In genomic region chr5:145847499-145848497, GRCh38 we compare ENCODE assay signal across 17 cellular contexts. TPM values are rescaled to one million over a fixed set of nuclear protein-coding genes. Genes with fewer than 3 reads are reported as not detected.
A peak's percentile ranks its signal among the peaks of the same experiment; 100 is the strongest.
DNase-seq lines count a peak whose midpoint lies in the region; ATAC-seq and TF ChIP-seq lines count a peak whose summit lies in the region.
"Had no signal": no experiment of that assay in that cellular context is flagged by ENCODE, and none has a peak within 500 bp of the region (broad histone marks: within the 10 kb centered on the region; RNA-seq: fewer than 3 reads in every experiment).

No MANE protein-coding gene starts in this region.

- H3K36me3 ChIP-seq in PC-3 (ENCODE audit: low read depth, low read length), result no peaks in the 10 kb centered on the region

- H3K27ac ChIP-seq in PC-3 (ENCODE audit: low read length) (no peak overlapping the region), epithelial cell of prostate (peak overlapping the region; percentile 34)
- H3K27ac ChIP-seq: body of pancreas had no signal

- TF ChIP-seq CTCF in PC-3 (conservative IDR thresholded peaks at IDR 0.05; ENCODE audit: low read depth, low read length) (no peak), Calu3 (IDR thresholded peaks at IDR 0.05; ENCODE audit: unreplicated experiment) (no peak)

- no peaks in the 10 kb centered on the region for H3K27me3 Mint-ChIP-seq in Calu3 (ENCODE audit: unreplicated experiment)
- H3K27me3 Mint-ChIP-seq: stimulated activated naive CD8-positive, alpha-beta T cell treated with anti-CD3 and anti-CD28 coated beads, Interleukin-15, amount 100 ng/mL, for 72 hours had no signal

- no peak overlapping the region; the same call in 1 of the 2 replicates for H3K4me2 ChIP-seq in PC-3 (ENCODE audit: low read length)

- no peaks in the 10 kb centered on the region for H3K79me2 ChIP-seq in PC-3 (ENCODE audit: low read length)

- no peaks in the 10 kb centered on the region for H3K9me3 ChIP-seq in PC-3 (ENCODE audit: low read length)
- H3K9me3 ChIP-seq: body of pancreas had no signal

- no peak overlapping the region for H3K4me3 ChIP-seq in PC-3 (ENCODE audit: low read length)
- no peak overlapping the region for H3K4me3 ChIP-seq in skeletal muscle cell (ENCODE audit: low read depth, low read length)
- H3K4me3 ChIP-seq: body of pancreas had no signal

- no peaks in the 10 kb centered on the region for H3F3A ChIP-seq in PC-3 (ENCODE audit: low read length, unreplicated experiment)

- POLR2A ChIA-PET in PC-3 (lab: Charles Lee; ENCODE audit: unreplicated experiment), result no interaction called here

- H4K20me1 ChIP-seq in PC-3 (ENCODE audit: low read length), result no peaks in the 10 kb centered on the region

- CTCF ChIA-PET in PC-3 (lab: Charles Lee), result no interaction called here
- CTCF ChIA-PET in Calu3 (lab: Charles Lee), result interaction anchor here (1.3 kb wide), 1 partner anchor 17 kb away, joined by 3 read pairs; no protein-coding TSS in a partner anchor

- no peaks in the 10 kb centered on the region for H3K9me2 ChIP-seq in PC-3 (replicated peaks; ENCODE audit: low read length)

- ATAC-seq in PC-3 (peak; percentile 87), GM21825 (IDR thresholded peaks at IDR 0.05; ENCODE audit: unreplicated experiment) (no peak)
- ATAC-seq: body of pancreas; stimulated activated naive CD8-positive, alpha-beta T cell treated with anti-CD3 and anti-CD28 coated beads, Interleukin-15, amount 100 ng/mL, for 72 hours had no signal

- H3K27me3 ChIP-seq in PC-3 (ENCODE audit: low read length), result no peaks in the 10 kb centered on the region
- H3K27me3 ChIP-seq: body of pancreas had no signal

- DNase-seq in GM04503 (ENCODE audit: low read depth) (peak; percentile 51), PC-3 (peak; percentile 72), epithelial cell of prostate (ENCODE audit: low read depth, low spot score) (peak; percentile 68), skeletal muscle cell (ENCODE audit: low read depth) (peak; percentile 64), Calu3 (no peak), NCI-H774 (lab: John Stamatoyannopoulos, UW) (no peak)
- no peak for DNase-seq in stimulated activated naive CD4-positive, alpha-beta T cell treated with Interleukin-2 at 50 U/mL for 16 hours (lab: John Stamatoyannopoulos, UW)
- DNase-seq: activated CD4-positive, alpha-beta T cell treated with anti-CD3 and anti-CD28 coated beads for 1 hour; activated T-cell treated with anti-CD3 and anti-CD28 coated beads, Interleukin-2, amount 50 U/mL, for 1 hour; body of pancreas; CD4-positive, alpha-beta memory T cell; posterior cingulate gyrus; stimulated activated CD4-positive, alpha-beta T cell treated with anti-CD3 and anti-CD28 coated beads, Interleukin-4, amount 100 ng/mL, for 24 hours; stimulated activated naive CD8-positive, alpha-beta T cell treated with anti-CD3 and anti-CD28 coated beads, Interleukin-15, amount 100 ng/mL, for 72 hours; T-helper 1 cell had no signal

- peaks cover 9% of the 10 kb centered on the region for H3K4me1 Mint-ChIP-seq in Calu3 (ENCODE audit: low read depth, unreplicated experiment)
- H3K4me1 Mint-ChIP-seq: CD4-positive, alpha-beta memory T cell; mesothelial cell of epicardium; stimulated activated naive CD8-positive, alpha-beta T cell treated with anti-CD3 and anti-CD28 coated beads, Interleukin-15, amount 100 ng/mL, for 72 hours had no signal

- no peak overlapping the region for H3K4me3 Mint-ChIP-seq in Calu3 (ENCODE audit: low read depth, unreplicated experiment)
- H3K4me3 Mint-ChIP-seq: CD4-positive, alpha-beta memory T cell; mesothelial cell of epicardium; stimulated activated naive CD8-positive, alpha-beta T cell treated with anti-CD3 and anti-CD28 coated beads, Interleukin-15, amount 100 ng/mL, for 72 hours had no signal

- no peaks in the 10 kb centered on the region for H3K36me3 Mint-ChIP-seq in Calu3 (ENCODE audit: insufficient read depth, unreplicated experiment)
- H3K36me3 Mint-ChIP-seq: CD4-positive, alpha-beta memory T cell; mesothelial cell of epicardium had no signal

- BruUV-seq in PC-3 (replicated peaks; lab: Mats Ljungman, UMichigan) (no TSS peak), Calu3 (replicated peaks; lab: Mats Ljungman, UMichigan) (no TSS peak)

- intact Hi-C loops in PC-3 (cut with micrococcal nuclease) (no loop called here), Calu3 (cut with micrococcal nuclease; ENCODE audit: unreplicated experiment) (no loop called here)

- H3K27ac Mint-ChIP-seq in Calu3 (ENCODE audit: unreplicated experiment), result no peak overlapping the region
- H3K27ac Mint-ChIP-seq: CD4-positive, alpha-beta memory T cell; mesothelial cell of epicardium had no signal

- H3K9ac ChIP-seq in PC-3 (ENCODE audit: low read length), result no peak overlapping the region

- H2AFZ ChIP-seq in PC-3 (ENCODE audit: low read length), result no peak overlapping the region

- H3K9me3 Mint-ChIP-seq in Calu3 (ENCODE audit: low read depth, unreplicated experiment), result peaks cover 2% of the 10 kb centered on the region
- H3K9me3 Mint-ChIP-seq: mesothelial cell of epicardium; stimulated activated naive CD8-positive, alpha-beta T cell treated with anti-CD3 and anti-CD28 coated beads, Interleukin-15, amount 100 ng/mL, for 72 hours had no signal

- peaks cover 24% of the 10 kb centered on the region for H3K4me1 ChIP-seq in PC-3 (ENCODE audit: insufficient read depth, low read length)

RNA-seq across cellular contexts. Expression of gene PRELID2, which starts 12.7 kb away (rescaled TPM):
- 23.7 and 33.2 TPM in 2 replicates for total RNA-seq in PC-3 (2014; rRNA removed)
- total RNA-seq in Calu3 (2022), result 33.2 and 33.4 TPM in 2 replicates

RNA-seq across cellular contexts. Expression of gene GRXCR2, which starts 25.0 kb away (rescaled TPM):
- total RNA-seq in PC-3 (2014; rRNA removed), result not detected in 2 replicates
- not detected in 2 replicates for total RNA-seq in Calu3 (2022)
- total RNA-seq: body of pancreas; CD4-positive, alpha-beta memory T cell; mesothelial cell of epicardium had no signal

Comparison
In these comparisons a context has a peak if more than half of its experiments do, and no peak if none do; other contexts are left out.
1. DNase-seq: peak in GM04503 (single experiment), PC-3 (single experiment), epithelial cell of prostate (single experiment) and skeletal muscle cell (single experiment); none in Calu3 (single experiment), NCI-H774 (single experiment) and stimulated activated naive CD4-positive, alpha-beta T cell treated with Interleukin-2 at 50 U/mL for 16 hours (single experiment).